ENCODE assay signal across 8 cellular contexts in genomic region chr6:37239950-37240713, GRCh38. TPM values are rescaled to one million over a fixed set of nuclear protein-coding genes. Genes with fewer than 3 reads are reported as not detected.
DNase-seq lines count a peak whose midpoint lies in the region; ATAC-seq and TF ChIP-seq lines count a peak whose summit lies in the region.

No MANE protein-coding gene starts in this region.

- DNase-seq in Caki2 (ENCODE audit: low read depth) (peak; percentile 99), HFFc6 (peak; percentile 96), NCI-H748 treated with DMSO at 0.1 percent for 48 hours (lab: John Stamatoyannopoulos, UW) (peak; percentile 43), erythroblast (lab: John Stamatoyannopoulos, UW) (peak; percentile 89 to 94), nephron progenitor cell (no peak)
- DNase-seq in activated CD8-positive, alpha-beta memory T cell treated with anti-CD3 and anti-CD28 coated beads, Interleukin-2, amount 10 ng/mL, durations not matched to agents 7 days and 5 days = peak; percentile 71
- DNase-seq in stimulated activated naive CD4-positive, alpha-beta T cell treated with Interleukin-2 at 50 U/mL for 16 hours (lab: John Stamatoyannopoulos, UW) = peak; percentile 82

- in situ Hi-C loops in Caki2 (cut with HindIII; ENCODE audit: low pct_unique_long_range_greater_than_20kb, low sequenced_read_pairs) = no loop called here

- no peak for TF ChIP-seq POLR2A in erythroblast (IDR thresholded peaks at IDR 0.05; ENCODE audit: low read length)

- H3K36me3 Mint-ChIP-seq in HFFc6 (ENCODE audit: low read depth) = peaks cover 18% of the 10 kb centered on the region
- no peaks in the 10 kb centered on the region for H3K36me3 Mint-ChIP-seq in activated CD8-positive, alpha-beta memory T cell treated with anti-CD3 and anti-CD28 coated beads, Interleukin-2, amount 10 ng/mL, durations not matched to agents 7 days and 5 days
- no peaks in the 10 kb centered on the region for H3K36me3 Mint-ChIP-seq in nephron progenitor cell (ENCODE audit: low read depth)

- H3K27ac Mint-ChIP-seq in HFFc6 (peak overlapping the region; percentile 98), nephron progenitor cell (peak overlapping the region; percentile 14)
- peak overlapping the region; percentile 83 for H3K27ac Mint-ChIP-seq in activated CD8-positive, alpha-beta memory T cell treated with anti-CD3 and anti-CD28 coated beads, Interleukin-2, amount 10 ng/mL, durations not matched to agents 7 days and 5 days

- H3K9me3 Mint-ChIP-seq in HFFc6 (peaks cover 8% of the 10 kb centered on the region), nephron progenitor cell (no peaks in the 10 kb centered on the region)
- H3K9me3 Mint-ChIP-seq in activated CD8-positive, alpha-beta memory T cell treated with anti-CD3 and anti-CD28 coated beads, Interleukin-2, amount 10 ng/mL, durations not matched to agents 7 days and 5 days (ENCODE audit: low read depth) = no peaks in the 10 kb centered on the region

- TF ChIP-seq CTCF in HFFc6 (IDR thresholded peaks at IDR 0.05) = no peak
- no peak for TF ChIP-seq CTCF in nephron progenitor cell (IDR thresholded peaks at IDR 0.05)

- H3K27me3 Mint-ChIP-seq in HFFc6 (ENCODE audit: insufficient read depth) (peaks cover 5% of the 10 kb centered on the region), nephron progenitor cell (ENCODE audit: low read depth, poor library complexity) (peaks cover 8% of the 10 kb centered on the region)
- no peaks in the 10 kb centered on the region for H3K27me3 Mint-ChIP-seq in activated CD8-positive, alpha-beta memory T cell treated with anti-CD3 and anti-CD28 coated beads, Interleukin-2, amount 10 ng/mL, durations not matched to agents 7 days and 5 days

- H3K4me3 Mint-ChIP-seq in HFFc6 = peak overlapping the region; percentile 64
- H3K4me3 Mint-ChIP-seq in activated CD8-positive, alpha-beta memory T cell treated with anti-CD3 and anti-CD28 coated beads, Interleukin-2, amount 10 ng/mL, durations not matched to agents 7 days and 5 days = no peak overlapping the region
- H3K4me3 Mint-ChIP-seq in nephron progenitor cell = no peak overlapping the region

- ATAC-seq in activated CD8-positive, alpha-beta memory T cell treated with anti-CD3 and anti-CD28 coated beads, Interleukin-2, amount 10 ng/mL, durations not matched to agents 7 days and 5 days = peak; percentile 87
- ATAC-seq in GM21526 (IDR thresholded peaks at IDR 0.05; ENCODE audit: low FRiP score, unreplicated experiment) = no peak

- CTCF ChIA-PET in activated CD8-positive, alpha-beta memory T cell treated with anti-CD3 and anti-CD28 coated beads, Interleukin-2, amount 10 ng/mL, durations not matched to agents 7 days and 5 days (lab: Charles Lee) = interaction anchor here (1.2 to 1.9 kb wide), 3 partner anchors 19 to 222 kb away, joined by 3 to 4 read pairs (median 4); no protein-coding TSS in a partner anchor

- peaks cover 77% of the 10 kb centered on the region for H3K4me1 Mint-ChIP-seq in HFFc6 (ENCODE audit: low read depth)
- H3K4me1 Mint-ChIP-seq in activated CD8-positive, alpha-beta memory T cell treated with anti-CD3 and anti-CD28 coated beads, Interleukin-2, amount 10 ng/mL, durations not matched to agents 7 days and 5 days = peaks cover 31% of the 10 kb centered on the region
- peaks cover 9% of the 10 kb centered on the region for H3K4me1 Mint-ChIP-seq in nephron progenitor cell

RNA-seq across cellular contexts. Expression of gene TBC1D22B, which starts 17.4 kb away (rescaled TPM):
- 4.0 and 6.1 TPM in 2 replicates for total RNA-seq in Caki2 (2014; rRNA removed; shearing (Covaris generic); ENCODE audit: low replicate concordance)
- total RNA-seq in HFFc6 (2021; fragmentation: NEBNext Ultra II Directional; extraction: Animal tissue kit (Norgen Biotek cat#: 25700)) = 1 to 10 TPM; 9.0 to 9.6 (median 9.2) TPM
- 10 to 100 TPM; 17.3 to 17.9 TPM for total RNA-seq in activated CD8-positive, alpha-beta memory T cell treated with anti-CD3 and anti-CD28 coated beads, Interleukin-2, amount 10 ng/mL, durations not matched to agents 7 days and 5 days

RNA-seq across cellular contexts. Expression of gene TMEM217, which starts 17.8 kb away (rescaled TPM):
- total RNA-seq in Caki2 (2014; rRNA removed; shearing (Covaris generic); ENCODE audit: low replicate concordance) = 0.74 TPM in 1 of 2 replicates, not detected in the other
- total RNA-seq in HFFc6 (2021; fragmentation: NEBNext Ultra II Directional; extraction: Animal tissue kit (Norgen Biotek cat#: 25700)) = 1 to 10 TPM in 5 of 6 experiments, under 1 TPM in 1; 0.99 to 2.0 (median 1.6) TPM
- 1 to 10 TPM; 2.7 to 5.7 TPM for total RNA-seq in activated CD8-positive, alpha-beta memory T cell treated with anti-CD3 and anti-CD28 coated beads, Interleukin-2, amount 10 ng/mL, durations not matched to agents 7 days and 5 days

Comparison
In these comparisons a context has a peak if more than half of its experiments do, and no peak if none do; other contexts are left out.
1. H3K27ac Mint-ChIP-seq: peak in every context shown above with its lines; median percentile 98 in HFFc6; 83 in activated CD8-positive, alpha-beta memory T cell treated with anti-CD3 and anti-CD28 coated beads, Interleukin-2, amount 10 ng/mL, durations not matched to agents 7 days and 5 days; 14 in nephron progenitor cell.